8 cellular contexts compared by ENCODE assay signal in genomic region chr2:199463000-199463692, GRCh38. TPM values are rescaled to one million over a fixed set of nuclear protein-coding genes. Genes with fewer than 3 reads are reported as not detected.
DNase-seq lines count a peak whose midpoint lies in the region; ATAC-seq, FAIRE-seq and TF ChIP-seq lines count a peak whose summit lies in the region.

No MANE protein-coding gene starts in this region.

- H3K4me2 ChIP-seq in H9 (ENCODE audit: insufficient read depth, insufficient read length, low read length): peak overlapping the region; percentile 88

- H2BK15ac ChIP-seq in H9 (ENCODE audit: low read depth, low read length): no peak overlapping the region

- ATAC-seq in heart right ventricle (peak; percentile 21 to 61 (median 48)), pancreas (peak; percentile 63 to 76 (median 74)), GM18858 (IDR thresholded peaks at IDR 0.05; ENCODE audit: unreplicated experiment) (no peak), GM21528 (IDR thresholded peaks at IDR 0.05; ENCODE audit: low FRiP score, unreplicated experiment) (no peak)

- peaks cover 53% of the 10 kb centered on the region for H3K27me3 ChIP-seq in H9 (ENCODE audit: insufficient read depth, low read length)
- peaks cover 30% of the 10 kb centered on the region for H3K27me3 ChIP-seq in adipocyte (replicated peaks; ENCODE audit: control insufficient read depth, insufficient read depth, low read length)
- peaks cover 48 to 91% (median 85%) of the 10 kb centered on the region in 7 donors for H3K27me3 ChIP-seq in heart right ventricle
- peaks cover 3 to 70% (median 23%) of the 10 kb centered on the region in 4 donors for H3K27me3 ChIP-seq in pancreas

- H3K79me2 ChIP-seq in H9 (ENCODE audit: insufficient read depth, low read length): no peaks in the 10 kb centered on the region

- no peak overlapping the region for H3T11ph ChIP-seq in H9 (ENCODE audit: low read length)

- H3K9ac ChIP-seq in H9 (ENCODE audit: extremely low read depth, insufficient read length, low read length) (no peak overlapping the region), adipocyte (ENCODE audit: low read length) (peak overlapping the region; percentile 84)

- no peak overlapping the region for H2BK5ac ChIP-seq in H9 (ENCODE audit: insufficient read length, low read length)

- WGBS in H9 (ENCODE audit: extremely low coverage, insufficient read length, low lambda C conversion rate): no CpG with 5 or more reads among the region's 60 CpGs
- WGBS in heart right ventricle, 2 donors: 1% methylated on average over 58 to 60 of the region's 60 CpGs
- WGBS in pancreas, 2 donors: 1% methylated on average over 58 to 60 of the region's 60 CpGs

- no peak overlapping the region for H3K23ac ChIP-seq in H9 (ENCODE audit: insufficient read length, low read depth, low read length)

- H4K8ac ChIP-seq in H9 (replicated peaks; ENCODE audit: insufficient read length, low read depth, low read length): no peak overlapping the region

- no peak for FAIRE-seq in pancreas (lab: Jason Lieb, UNC)

- H3K36me3 Mint-ChIP-seq in H9 (ENCODE audit: insufficient read depth in 1 of 3, low read depth in 3 of 3): no peaks in the 10 kb centered on the region; a peak in 2 of 7 replicates

- peak; percentile 68 for DNase-seq in EH (ENCODE audit: low read depth)
- peak; percentile 80 for DNase-seq in H9
- DNase-seq in NCI-H748 (lab: John Stamatoyannopoulos, UW; ENCODE audit: unreplicated experiment): peak; percentile 74
- peak; percentile 96 for DNase-seq in adipocyte (ENCODE audit: low read depth)
- DNase-seq in heart right ventricle: peak; percentile 44 to 76
- peak; percentile 64 to 96 (median 84) for DNase-seq in pancreas

- H2BK120ac ChIP-seq in H9 (ENCODE audit: low read depth, low read length, poor library complexity, severe bottlenecking): no peak overlapping the region

- peaks cover 4% of the 10 kb centered on the region; the same call in 1 of the 2 replicates for H3K4me1 ChIP-seq in H9 (ENCODE audit: insufficient read depth, low read length)
- H3K4me1 ChIP-seq in adipocyte (ENCODE audit: control insufficient read depth, insufficient read depth, low read length): peaks cover 16% of the 10 kb centered on the region
- peaks cover 16 to 48% (median 29%) of the 10 kb centered on the region in 9 donors for H3K4me1 ChIP-seq in heart right ventricle
- peaks cover 0 to 12% (median 7%) of the 10 kb centered on the region in 3 donors for H3K4me1 ChIP-seq in pancreas

- H2BK12ac ChIP-seq in H9 (ENCODE audit: insufficient read length, low read depth, low read length): no peak overlapping the region

- H3K79me1 ChIP-seq in H9 (ENCODE audit: insufficient read depth, low read depth, low read length, poor library complexity, severe bottlenecking): no peaks in the 10 kb centered on the region

- H4K20me1 ChIP-seq in H9 (ENCODE audit: control insufficient read depth, insufficient read depth, insufficient read length): no peaks in the 10 kb centered on the region

- H3K56ac ChIP-seq in H9 (ENCODE audit: insufficient read length, low read depth, low read length): no peak overlapping the region

- H3K4me1 Mint-ChIP-seq in H9: peaks cover 39 to 48% of the 10 kb centered on the region in 2 experiments

- peaks cover 0 to 2% of the 10 kb centered on the region in 2 experiments; a peak in 2 of 5 replicates for H3K9me3 Mint-ChIP-seq in H9

- H3K4me3 Mint-ChIP-seq in H9: peak overlapping the region; percentile 63 to 86

- H3K4ac ChIP-seq in H9 (ENCODE audit: low read depth, low read length): no peak overlapping the region

- intact Hi-C loops in heart right ventricle (cut with DNase I) (loop anchor here in 1 of 10 donors (10.0 kb wide), 1 partner anchor 1148 kb away; no protein-coding TSS in a partner anchor), pancreas (cut with DNase I) (no loop called here)

- no peak overlapping the region for H4K91ac ChIP-seq in H9 (ENCODE audit: insufficient read length, low read depth, low read length)

- H3K36me3 ChIP-seq in adipocyte (ENCODE audit: control insufficient read depth, insufficient read depth, low read length, severe bottlenecking) (no peaks in the 10 kb centered on the region), heart right ventricle (no peaks in the 10 kb centered on the region), pancreas (no peaks in the 10 kb centered on the region)

- peaks cover 86% of the 10 kb centered on the region for H3K27me3 Mint-ChIP-seq in H9 (ENCODE audit: low read depth)

- H3K14ac ChIP-seq in H9 (ENCODE audit: insufficient read depth, low read length): no peak overlapping the region

- H3K23me2 ChIP-seq in H9 (ENCODE audit: insufficient read length, low read depth, low read length, poor library complexity, severe bottlenecking): peaks cover 34% of the 10 kb centered on the region

- no peak overlapping the region for H2AK5ac ChIP-seq in H9 (ENCODE audit: insufficient read length, low read length)

- no peak overlapping the region for H2AFZ ChIP-seq in H9 (ENCODE audit: low read length)

- H3K27ac Mint-ChIP-seq in H9: no peak overlapping the region

- H3K27ac ChIP-seq in H9 (ENCODE audit: insufficient read length, low read depth, low read length): no peak overlapping the region
- H3K27ac ChIP-seq in heart right ventricle: no peak overlapping the region
- H3K27ac ChIP-seq in pancreas: no peak overlapping the region

- no peak overlapping the region for H3K18ac ChIP-seq in H9 (ENCODE audit: insufficient read length, low read depth, low read length)

- H2BK20ac ChIP-seq in H9 (ENCODE audit: low read depth, low read length, poor library complexity, severe bottlenecking): no peak overlapping the region

- peak overlapping the region; percentile 86 for H3K4me3 ChIP-seq in adipocyte (ENCODE audit: low read length)
- peak overlapping the region; percentile 0 to 61 (median 49) for H3K4me3 ChIP-seq in heart right ventricle
- peak overlapping the region; percentile 21 to 59 (median 38) for H3K4me3 ChIP-seq in pancreas

- H4K5ac ChIP-seq in H9 (ENCODE audit: insufficient read length, low read depth, low read length): no peak overlapping the region

- H3K9me3 ChIP-seq in H9 (ENCODE audit: control insufficient read depth, low read depth, low read length) (no peaks in the 10 kb centered on the region), adipocyte (ENCODE audit: control insufficient read depth, low read length) (no peaks in the 10 kb centered on the region), heart right ventricle (no peaks in the 10 kb centered on the region), pancreas (no peaks in the 10 kb centered on the region)

- peak; percentile 89 for TF ChIP-seq CTCF in H9 (conservative IDR thresholded peaks at IDR 0.05)
- TF ChIP-seq CTCF in heart right ventricle (IDR thresholded peaks at IDR 0.05): peak; percentile 34 to 85 (median 79)
- peak; percentile 69 to 87 (median 77) for TF ChIP-seq CTCF in pancreas (IDR thresholded peaks at IDR 0.05)

RNA-seq across cellular contexts. Expression of gene SATB2, which starts 5.4 kb away (rescaled TPM):
- total RNA-seq in H9 (2021) (23.0 and 23.8 TPM in 2 replicates), heart right ventricle (1 to 10 TPM in 4 of 10 donors, under 1 TPM in 6; 0.42 to 2.3 (median 0.89) TPM), pancreas (1 to 10 TPM; 2.6 to 4.8 (median 3.7) TPM)
- polyA plus RNA-seq in heart right ventricle (under 1 TPM; 0.29 to 0.59 TPM), pancreas (1 to 10 TPM in 1 of 2 donors, under 1 TPM in 1; 0.80 to 2.1 TPM)

Comparison
In these comparisons a context has a peak if more than half of its experiments do, and no peak if none do; other contexts are left out.
1. ATAC-seq: peak in heart right ventricle (8 of 8) and pancreas (4 of 4); none in GM18858 (single experiment) and GM21528 (single experiment).
2. Peak in every context shown above with its lines, with median percentiles within 50 percentile points of each other: DNase-seq, CTCF ChIP-seq and H3K4me3 ChIP-seq.